In the genomic region with DNA sequence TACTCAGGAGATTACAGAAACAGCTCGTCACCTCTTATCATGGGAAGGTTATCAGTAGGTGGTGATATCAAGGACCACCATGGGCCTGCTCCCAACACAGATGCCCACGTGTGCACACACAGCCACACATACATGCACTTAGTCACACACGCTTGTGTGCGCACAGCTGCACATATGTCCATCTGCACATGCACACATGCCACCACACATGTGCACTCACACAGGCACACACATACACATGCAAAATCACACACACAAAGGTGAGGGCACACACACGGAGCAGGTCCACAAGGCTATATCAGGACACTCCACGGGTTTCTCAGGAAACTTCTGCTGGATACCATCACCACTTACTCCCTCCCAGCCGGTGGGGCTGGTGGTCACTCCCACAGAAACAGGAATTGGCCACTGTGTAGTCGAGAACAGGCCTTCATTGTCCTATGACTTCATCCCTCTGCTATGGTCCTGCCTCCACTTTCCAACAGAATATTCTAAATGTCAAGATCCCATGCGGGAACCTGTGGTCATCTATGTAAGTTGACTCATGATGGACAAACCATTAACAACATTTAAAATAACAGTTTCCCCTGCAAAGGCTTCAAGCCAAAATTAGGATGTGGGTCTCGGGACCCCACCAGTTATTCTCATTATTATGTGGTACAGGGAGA, we compare ENCODE assay signal across 12 cellular contexts. TPM values are rescaled to one million over a fixed set of nuclear protein-coding genes. Genes with fewer than 3 reads are reported as not detected.
DNase-seq lines count a peak whose midpoint lies in the region; ATAC-seq, FAIRE-seq and TF ChIP-seq lines count a peak whose summit lies in the region.
"Had no signal": no experiment of that assay in that cellular context is flagged by ENCODE, and none has a peak within 500 bp of the region (broad histone marks: within the 10 kb centered on the region; RNA-seq: fewer than 3 reads in every experiment).

No MANE protein-coding gene starts in this region.

- ATAC-seq in K562 = peak; percentile 4; the same call in 1 of the 3 replicates
- no peak for ATAC-seq in GM18907 (IDR thresholded peaks at IDR 0.05; ENCODE audit: unreplicated experiment)
- ATAC-seq: activated CD8-positive, alpha-beta memory T cell treated with anti-CD3 and anti-CD28 coated beads, Interleukin-2, amount 10 ng/mL, durations not matched to agents 7 days and 5 days had no signal

- H2AFZ ChIP-seq in ACC112 (ENCODE audit: low read length, unreplicated experiment) (no peak overlapping the region), K562 (ENCODE audit: low read depth, low read length) (no peak overlapping the region)

- CTCF ChIA-PET in K562 (lab: Yijun Ruan, JAX; ENCODE audit: low intra/inter-chr PET ratio) = no interaction called here

- TF ChIP-seq RAD21 in K562 (CRISPR knock-in tag; conservative IDR thresholded peaks at IDR 0.05 in 1 of 2, IDR thresholded peaks at IDR 0.05 in 1 of 2) = no peak

- peak; percentile 41 for DNase-seq in HK-2 (ENCODE audit: unreplicated experiment)
- DNase-seq in K562 (ENCODE audit: extremely low read depth in 1 of 4, low spot score in 3 of 4) = peak in 2 of 4 experiments; percentile 7 to 43
- no peak for DNase-seq in UCSD-AML1 (lab: John Stamatoyannopoulos, UW; ENCODE audit: unreplicated experiment)
- DNase-seq in DMS79 treated with DMSO at 0.1 percent for 48 hours (lab: John Stamatoyannopoulos, UW) = no peak
- no peak for DNase-seq in activated CD4-positive, CD25-positive, alpha-beta regulatory T cell treated with anti-CD3 and anti-CD28 coated beads, Interleukin-2, amount 50 U/mL, for 72 hours
- DNase-seq: activated CD8-positive, alpha-beta memory T cell treated with anti-CD3 and anti-CD28 coated beads, Interleukin-2, amount 10 ng/mL, durations not matched to agents 7 days and 5 days; GF-D8; hypothalamus; NCI-H2171 had no signal

- no peaks in the 10 kb centered on the region for H3K9me3 ChIP-seq in K562 (replicated peaks; ENCODE audit: control insufficient read depth, insufficient read depth, low read depth, low read length)
- no peaks in the 10 kb centered on the region for H3K9me3 ChIP-seq in mesodermal cell (ENCODE audit: control insufficient read depth, low read length)

- H3K9me1 ChIP-seq in K562 (ENCODE audit: control insufficient read depth, insufficient read depth, low read length) = peaks cover 6% of the 10 kb centered on the region

- intact Hi-C loops in K562 (cut with micrococcal nuclease) = no loop called here

- peaks cover 37% of the 10 kb centered on the region for H3K79me2 ChIP-seq in ACC112 (ENCODE audit: control insufficient read depth, insufficient read depth, low read length, unreplicated experiment)
- H3K79me2 ChIP-seq in K562 (ENCODE audit: control insufficient read depth, insufficient read depth, low read length) = peaks cover 48% of the 10 kb centered on the region

- H3K27ac ChIP-seq in ACC112 (ENCODE audit: low read depth, low read length) (no peak overlapping the region), K562 (ENCODE audit: extremely low read depth, low read depth, low read length) (peak overlapping the region; percentile 2; the same call in 2 of the 3 replicates), mesodermal cell (ENCODE audit: low read depth, low read length, severe bottlenecking) (peak overlapping the region; percentile 63)

- POLR2A ChIA-PET in K562 (lab: Yijun Ruan, JAX) = interaction anchor here (1.1 to 4.8 kb wide), 3 partner anchors 9 to 12 kb away, joined by 3 to 23 read pairs (median 4); no protein-coding TSS in a partner anchor

- 0 out of 2 replicates have a peak, but pooled peaks have one; percentile 43 for TF ChIP-seq POLR2A in K562 (conservative IDR thresholded peaks at IDR 0.05)

- H3K27me3 ChIP-seq in ACC112 (ENCODE audit: insufficient read depth, low read length) = no peaks in the 10 kb centered on the region
- no peaks in the 10 kb centered on the region for H3K27me3 ChIP-seq in K562 (ENCODE audit: control insufficient read depth in 2 of 2, insufficient read depth in 2 of 2, low read length in 2 of 2)

- H3K9ac ChIP-seq in K562 (ENCODE audit: insufficient read depth in 1 of 2, low read depth in 2 of 2, low read length in 2 of 2) = peak overlapping the region; percentile 28 to 97; a peak in 2 of 4 replicates

- FAIRE-seq in K562 (lab: Jason Lieb, UNC) = no peak

- no peak for TF ChIP-seq EP300 in K562 (IDR thresholded peaks at IDR 0.05; ENCODE audit: low read length)

- WGBS in K562 (ENCODE audit: insufficient coverage, low coverage, missing lambda C conversion rate) = 38% methylated on average over 10 of the region's 10 CpGs
- 86 to 97% methylated on average over 2 to 8 of the region's 10 CpGs for WGBS in mesodermal cell (ENCODE audit: insufficient coverage in 2 of 2), 2 experiments

- no peaks in the 10 kb centered on the region for H4K20me1 ChIP-seq in K562 (replicated peaks; ENCODE audit: control insufficient read depth, insufficient read depth, low read length)

- in situ Hi-C loops in K562 (cut with MboI) = no loop called here

- peak overlapping the region; percentile 64 for H3K4me2 ChIP-seq in K562 (ENCODE audit: insufficient read depth, low read length)

- H3K4me1 ChIP-seq in ACC112 (ENCODE audit: control insufficient read depth, insufficient read depth, low read length, unreplicated experiment) (peaks cover 20% of the 10 kb centered on the region), K562 (replicated peaks in 1 of 2; ENCODE audit: control insufficient read depth in 2 of 2, insufficient read depth in 2 of 2, low read length in 2 of 2) (peaks cover 22 to 42% of the 10 kb centered on the region in 2 experiments), mesodermal cell (ENCODE audit: control insufficient read depth, insufficient read depth, low read length, poor library complexity, severe bottlenecking) (peaks cover 14% of the 10 kb centered on the region)

- no TSS peak for BruUV-seq in K562 (replicated peaks; lab: Mats Ljungman, UMichigan)

- no peak for TF ChIP-seq CTCF in K562 (IDR thresholded peaks at IDR 0.05 in 2 of 3, conservative IDR thresholded peaks at IDR 0.05 in 1 of 3; ENCODE audit: insufficient read depth in 2 of 3, low read depth in 1 of 3, low read length in 3 of 3)

- peaks cover 20% of the 10 kb centered on the region; the same call in 1 of the 2 replicates for H3K36me3 ChIP-seq in ACC112 (ENCODE audit: insufficient read depth, low read length)
- H3K36me3 ChIP-seq in K562 (ENCODE audit: control insufficient read depth, insufficient read depth, low read length) = peaks cover 58% of the 10 kb centered on the region; the same call in 2 of the 3 replicates
- H3K36me3 ChIP-seq in mesodermal cell (ENCODE audit: control insufficient read depth, insufficient read depth, low read length) = peaks cover 43% of the 10 kb centered on the region

- H3K4me3 ChIP-seq in ACC112 (ENCODE audit: low read depth, low read length) (peak overlapping the region; percentile 96), K562 (no peak overlapping the region), mesodermal cell (ENCODE audit: extremely low read depth, insufficient read depth, low read length, poor library complexity, severe bottlenecking) (no peak overlapping the region)

RNA-seq across cellular contexts. Expression of a gene that starts 2.2 kb away (rescaled TPM):
- total RNA-seq in K562 (2011; cell fraction: chromatin; rRNA removed; ENCODE audit: low replicate concordance) = 53.7 and 91.3 TPM in 2 replicates
- 78.4 and 79.7 TPM in 2 replicates for total RNA-seq in K562 (2011; cell fraction: nucleolus; rRNA removed)
- 73.5 and 93.0 TPM in 2 replicates for total RNA-seq in K562 (2011; cell fraction: nucleoplasm; rRNA removed)
- total RNA-seq in K562 (2014; rRNA removed) (50.5 and 57.6 TPM in 2 replicates), K562 (2014; rRNA removed; fragmentation: Illumina TruSeq; extraction: Trizol) (30.2 and 30.8 TPM in 2 replicates), K562 (2015; rRNA removed; fragmentation: Illumina TruSeq; extraction: Trizol) (31.7 and 32.5 TPM in 2 replicates), K562 (2021) (64.9 and 66.0 TPM in 2 replicates)
- polyA plus RNA-seq in K562 (2011; rRNA removed) (23.6 and 34.9 TPM in 2 replicates), K562 (2014; fragmentation: Illumina TruSeq; extraction: Trizol) (47.0 and 49.5 TPM in 2 replicates), K562 (2014; fragmentation: Nextera tagmentation; extraction: Ambion mirVana) (1 to 10 TPM; 2.0 to 4.4 TPM), K562 (2014; rRNA removed) (52.5 and 65.2 TPM in 2 replicates)
- polyA plus RNA-seq in K562 (2011; cell fraction: cytosol; rRNA removed) = 42.1 and 76.0 TPM in 2 replicates
- 53.0 and 81.1 TPM in 2 replicates for polyA plus RNA-seq in K562 (2011; cell fraction: nucleus; rRNA removed)
- polyA plus RNA-seq in K562 (2012) = 38.0 and 127 TPM in 2 replicates
- polyA minus RNA-seq in K562 (2011; rRNA and poly(A)+ RNA removed) = 22.4 and 23.0 TPM in 2 replicates
- 27.9 and 31.7 TPM in 2 replicates for polyA minus RNA-seq in K562 (2011; cell fraction: cytosol; rRNA and poly(A)+ RNA removed)
- polyA minus RNA-seq in K562 (2011; cell fraction: nucleus; rRNA and poly(A)+ RNA removed) = 25.2 and 34.9 TPM in 2 replicates
- 45.2 TPM for polyA plus RNA-seq in mesodermal cell (2013, experiment 1 of 2)
- 38.9 TPM for polyA plus RNA-seq in mesodermal cell (2013, experiment 2 of 2)

RNA-seq across cellular contexts. Expression of a gene that starts 42.8 kb away (rescaled TPM):
- total RNA-seq in K562 (2011; cell fraction: chromatin; rRNA removed; ENCODE audit: low replicate concordance) = 28.3 and 69.8 TPM in 2 replicates
- total RNA-seq in K562 (2011; cell fraction: nucleolus; rRNA removed) = 63.7 and 66.6 TPM in 2 replicates
- 37.9 and 42.2 TPM in 2 replicates for total RNA-seq in K562 (2011; cell fraction: nucleoplasm; rRNA removed)
- total RNA-seq in K562 (2014; rRNA removed) (14.9 and 23.8 TPM in 2 replicates), K562 (2014; rRNA removed; fragmentation: Illumina TruSeq; extraction: Trizol) (2.1 and 3.1 TPM in 2 replicates), K562 (2015; rRNA removed; fragmentation: Illumina TruSeq; extraction: Trizol) (13.6 and 15.3 TPM in 2 replicates), K562 (2021) (43.1 and 44.2 TPM in 2 replicates)
- polyA plus RNA-seq in K562 (2011; rRNA removed) (5.1 and 11.0 TPM in 2 replicates), K562 (2014; fragmentation: Illumina TruSeq; extraction: Trizol) (13.5 and 28.2 TPM in 2 replicates), K562 (2014; fragmentation: Nextera tagmentation; extraction: Ambion mirVana) (under 1 TPM; 0.48 to 0.63 TPM), K562 (2014; rRNA removed) (16.1 and 17.6 TPM in 2 replicates)
- polyA plus RNA-seq in K562 (2011; cell fraction: cytosol; rRNA removed) = 9.1 and 15.7 TPM in 2 replicates
- polyA plus RNA-seq in K562 (2011; cell fraction: nucleus; rRNA removed) = 16.9 and 36.4 TPM in 2 replicates
- polyA plus RNA-seq in K562 (2012) = 24.9 and 36.3 TPM in 2 replicates
- 7.7 and 11.3 TPM in 2 replicates for polyA minus RNA-seq in K562 (2011; rRNA and poly(A)+ RNA removed)
- 21.3 and 34.5 TPM in 2 replicates for polyA minus RNA-seq in K562 (2011; cell fraction: cytosol; rRNA and poly(A)+ RNA removed)
- 24.4 and 27.9 TPM in 2 replicates for polyA minus RNA-seq in K562 (2011; cell fraction: nucleus; rRNA and poly(A)+ RNA removed)
- polyA plus RNA-seq in mesodermal cell (2013, experiment 1 of 2) = 40.3 TPM
- polyA plus RNA-seq in mesodermal cell (2013, experiment 2 of 2) = 30.3 TPM

RNA-seq across cellular contexts. Expression of a gene that starts 56.5 kb away (rescaled TPM):
- total RNA-seq in K562 (2011; cell fraction: chromatin; rRNA removed; ENCODE audit: low replicate concordance) = 25.4 and 66.1 TPM in 2 replicates
- total RNA-seq in K562 (2011; cell fraction: nucleolus; rRNA removed) = 10.5 and 14.7 TPM in 2 replicates
- total RNA-seq in K562 (2011; cell fraction: nucleoplasm; rRNA removed) = 19.0 and 28.4 TPM in 2 replicates
- total RNA-seq in K562 (2014; rRNA removed) = 15.5 and 20.8 TPM in 2 replicates
- total RNA-seq in K562 (2014; rRNA removed; fragmentation: Illumina TruSeq; extraction: Trizol) = 24.6 and 29.4 TPM in 2 replicates
- total RNA-seq in K562 (2015; rRNA removed; fragmentation: Illumina TruSeq; extraction: Trizol) = 21.3 and 22.0 TPM in 2 replicates
- 22.7 and 24.7 TPM in 2 replicates for total RNA-seq in K562 (2021)
- polyA plus RNA-seq in K562 (2011; rRNA removed) = 18.9 and 20.9 TPM in 2 replicates
- polyA plus RNA-seq in K562 (2011; cell fraction: cytosol; rRNA removed) = 4.5 and 9.3 TPM in 2 replicates
- polyA plus RNA-seq in K562 (2011; cell fraction: nucleus; rRNA removed) = 13.0 and 16.5 TPM in 2 replicates
- polyA plus RNA-seq in K562 (2012) = 18.2 and 21.9 TPM in 2 replicates
- polyA plus RNA-seq in K562 (2014; fragmentation: Illumina TruSeq; extraction: Trizol) = 27.3 and 29.2 TPM in 2 replicates
- 1 to 10 TPM; 7.3 to 7.4 TPM for polyA plus RNA-seq in K562 (2014; fragmentation: Nextera tagmentation; extraction: Ambion mirVana)
- 16.3 and 20.4 TPM in 2 replicates for polyA plus RNA-seq in K562 (2014; rRNA removed)
- 31.7 and 36.9 TPM in 2 replicates for polyA minus RNA-seq in K562 (2011; rRNA and poly(A)+ RNA removed)
- polyA minus RNA-seq in K562 (2011; cell fraction: cytosol; rRNA and poly(A)+ RNA removed) = 9.8 and 10.7 TPM in 2 replicates
- 10.1 and 14.9 TPM in 2 replicates for polyA minus RNA-seq in K562 (2011; cell fraction: nucleus; rRNA and poly(A)+ RNA removed)
- 32.3 TPM for polyA plus RNA-seq in mesodermal cell (2013, experiment 1 of 2)
- 34.0 TPM for polyA plus RNA-seq in mesodermal cell (2013, experiment 2 of 2)
